8 cellular contexts compared by ENCODE assay signal in the genomic region with DNA sequence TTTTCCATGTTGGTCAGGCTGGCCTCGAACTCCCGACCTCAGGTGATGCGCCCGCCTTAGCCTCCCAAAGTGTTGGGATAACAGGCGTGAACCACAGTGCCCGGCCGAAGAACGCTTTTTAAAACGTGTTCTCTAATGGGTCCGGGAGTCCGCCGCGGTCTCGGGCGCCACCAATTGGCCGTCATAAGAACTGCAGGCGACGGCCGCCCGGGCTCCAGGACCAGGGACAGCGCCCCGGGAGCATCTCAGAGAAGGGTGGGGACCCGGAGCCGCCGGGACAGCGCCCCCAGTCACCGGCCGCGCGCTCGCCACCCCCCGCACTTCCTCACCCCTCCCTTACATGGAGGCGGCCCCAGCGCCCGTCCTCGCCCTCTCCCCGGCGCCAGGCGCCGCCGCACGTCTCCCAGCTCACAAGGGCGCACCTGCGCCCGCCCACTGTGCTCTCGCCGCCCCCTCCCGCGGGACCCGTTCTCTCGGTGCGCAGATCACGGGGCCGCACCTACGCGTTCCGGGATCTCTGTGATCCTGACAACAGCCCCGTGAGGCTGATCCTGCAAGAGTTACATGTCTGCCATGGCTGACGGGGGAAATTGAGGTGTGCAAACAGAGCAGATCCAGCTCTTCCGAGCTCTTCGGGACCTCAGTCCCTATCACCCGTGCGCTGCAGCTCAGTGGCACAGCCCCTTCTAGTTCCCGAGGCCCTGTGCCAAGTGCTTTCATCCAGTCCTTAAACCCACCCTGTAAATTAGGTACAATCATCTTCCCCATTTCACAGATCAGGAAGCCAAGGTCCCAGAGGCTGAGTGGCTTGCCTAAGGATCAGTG. TPM values are rescaled to one million over a fixed set of nuclear protein-coding genes. Genes with fewer than 3 reads are reported as not detected.
DNase-seq lines count a peak whose midpoint lies in the region; ATAC-seq and TF ChIP-seq lines count a peak whose summit lies in the region.

No MANE protein-coding gene starts in this region.

- no peaks in the 10 kb centered on the region for H3K36me3 Mint-ChIP-seq in immature natural killer cell

- peaks cover 4 to 18% (median 6%) of the 10 kb centered on the region in 3 donors for H3K27me3 Mint-ChIP-seq in immature natural killer cell (ENCODE audit: low read depth in 3 of 3)

- H3K27ac Mint-ChIP-seq in immature natural killer cell = no peak overlapping the region

- H3K9me3 Mint-ChIP-seq in immature natural killer cell = no peaks in the 10 kb centered on the region

- H3K4me3 ChIP-seq in WI38 (ENCODE audit: low read depth, low read length) = no peak overlapping the region

- DNase-seq in 8988T = peak; percentile 87
- peak; percentile 34 for DNase-seq in NCI-H2107 treated with DMSO at 0.1 percent for 48 hours (lab: John Stamatoyannopoulos, UW; ENCODE audit: unreplicated experiment)
- DNase-seq in T47D (ENCODE audit: low read depth in 1 of 2, low spot score in 1 of 2) = peak; percentile 76
- DNase-seq in immature natural killer cell = peak; percentile 65 to 71 (median 67)
- DNase-seq in stimulated activated CD4-positive, alpha-beta T cell treated with anti-CD3 and anti-CD28 coated beads, Interleukin-15, amount 100 ng/mL, for 24 hours = peak; percentile 75

- peak; percentile 46 for ATAC-seq in GM19467 (IDR thresholded peaks at IDR 0.05; ENCODE audit: unreplicated experiment)
- ATAC-seq in GM21717 (IDR thresholded peaks at IDR 0.05; ENCODE audit: unreplicated experiment) = no peak

- H3K4me1 Mint-ChIP-seq in immature natural killer cell = peaks cover 4 to 6% of the 10 kb centered on the region in 2 donors

- TF ChIP-seq CTCF in WI38 (IDR thresholded peaks at IDR 0.05; ENCODE audit: low read depth, low read length) = peak; percentile 75

- peak overlapping the region in 2 of 5 donors; percentile 35 to 44 for H3K4me3 Mint-ChIP-seq in immature natural killer cell

- in situ Hi-C loops in T47D (cut with HindIII; ENCODE audit: low pct_unique_long_range_greater_than_20kb, low sequenced_read_pairs) = no loop called here

RNA-seq across cellular contexts. Expression of gene RAP1GAP, which starts 9.8 kb away (rescaled TPM):
- not detected for polyA plus RNA-seq in immature natural killer cell

Comparison
In these comparisons a context has a peak if more than half of its experiments do, and no peak if none do; other contexts are left out.
1. DNase-seq: peak in every context shown above with its lines; median percentile 87 in 8988T; 76 in T47D; 75 in stimulated activated CD4-positive, alpha-beta T cell treated with anti-CD3 and anti-CD28 coated beads, Interleukin-15, amount 100 ng/mL, for 24 hours; 67 in immature natural killer cell; 34 in NCI-H2107 treated with DMSO at 0.1 percent for 48 hours.